ENCODE assay signal across 21 cellular contexts in the genomic region with DNA sequence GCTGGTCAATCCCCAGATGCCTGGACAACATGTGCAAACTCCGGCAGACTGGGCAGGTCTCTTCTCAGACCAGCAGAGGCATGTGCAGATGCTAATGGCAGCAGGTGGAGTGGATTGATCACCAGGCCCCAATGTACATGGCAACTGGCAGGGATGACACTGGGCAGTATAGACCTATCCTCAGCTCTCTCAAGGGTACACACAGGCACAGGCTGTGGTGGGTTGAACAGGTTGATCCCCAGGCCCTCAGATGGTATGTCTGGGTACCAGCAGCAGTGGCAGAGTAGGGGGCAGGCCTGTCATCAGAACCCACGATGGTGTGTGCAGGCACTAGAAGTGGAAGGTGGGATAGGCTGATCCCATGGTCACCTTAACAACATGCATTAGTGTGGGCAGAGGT.
A peak's percentile ranks its signal among the peaks of the same experiment; 100 is the strongest.
DNase-seq lines count a peak whose midpoint lies in the region; ATAC-seq, FAIRE-seq and TF ChIP-seq lines count a peak whose summit lies in the region.
"Had no signal": no experiment of that assay in that cellular context is flagged by ENCODE, and none has a peak within 500 bp of the region (broad histone marks: within the 10 kb centered on the region; RNA-seq: fewer than 3 reads in every experiment).

No MANE protein-coding gene starts in this region.

- no peak overlapping the region for H3K4me3 ChIP-seq in bronchial epithelial cell (ENCODE audit: low read depth, low read length)
- H3K4me3 ChIP-seq: BLaER1 treated with 17β-estradiol and CSF1 and Interleukin-3, amounts not matched to agents 10 nM and 100 nM; GM23248 had no signal

- intact Hi-C loops in CD4-positive, alpha-beta T cell (cut with DNase I, micrococcal nuclease), result loop anchor here in 1 of 2 experiments (10.0 kb wide), 1 partner anchor 71 kb away; no protein-coding TSS in a partner anchor

- TF ChIP-seq CTCF in CD4-positive, alpha-beta T cell (IDR thresholded peaks at IDR 0.05), result no peak
- TF ChIP-seq CTCF in GM13976 (IDR thresholded peaks at IDR 0.05; ENCODE audit: borderline replicate concordance, control extremely low read depth, extremely low read depth, insufficient read depth, missing control alignments), result no peak
- TF ChIP-seq CTCF in bronchial epithelial cell (IDR thresholded peaks at IDR 0.05; ENCODE audit: insufficient read depth, low read length, severe bottlenecking), result no peak

- peaks cover 73% of the 10 kb centered on the region for H3K36me3 Mint-ChIP-seq in CD4-positive, alpha-beta T cell (ENCODE audit: low read depth)
- peaks cover 68 to 91% of the 10 kb centered on the region in 2 donors for H3K36me3 Mint-ChIP-seq in stimulated activated naive B cell treated with anti-CD40 and anti-IgM and Interleukin-4, amounts not matched to agents 10 μg/mL and 1 μg/mL and 100 μg/mL, for 72 hours

- peak overlapping the region; percentile 49 for H3K27ac Mint-ChIP-seq in CD4-positive, alpha-beta T cell
- peak overlapping the region; percentile 72 for H3K27ac Mint-ChIP-seq in stimulated activated naive B cell treated with anti-CD40 and anti-IgM and Interleukin-4, amounts not matched to agents 10 μg/mL and 1 μg/mL and 100 μg/mL, for 72 hours

- no peak for ATAC-seq in CD4-positive, alpha-beta T cell (ENCODE audit: poor library complexity)
- no peak for ATAC-seq in stimulated activated naive B cell treated with anti-CD40 and anti-IgM and Interleukin-4, amounts not matched to agents 10 μg/mL and 1 μg/mL and 100 μg/mL, for 72 hours (replicated peaks)

- H3K27me3 ChIP-seq in CD4-positive, alpha-beta T cell (ENCODE audit: control insufficient read depth, insufficient read depth, low read length), result no peaks in the 10 kb centered on the region
- no peaks in the 10 kb centered on the region for H3K27me3 ChIP-seq in bronchial epithelial cell (ENCODE audit: control insufficient read depth, insufficient read depth, low read length)
- H3K27me3 ChIP-seq: BLaER1 treated with 17β-estradiol and CSF1 and Interleukin-3, amounts not matched to agents 10 nM and 100 nM had no signal

- H3K9me3 ChIP-seq in CD4-positive, alpha-beta T cell (ENCODE audit: control insufficient read depth, low read length), result peaks cover 11% of the 10 kb centered on the region

- in situ Hi-C loops in GM13976 (cut with MboI; ENCODE audit: low sequenced_read_pairs, unreplicated experiment), result no loop called here

- POLR2A ChIA-PET in CD4-positive, alpha-beta T cell (lab: Charles Lee), result no interaction called here

- H3K27me3 Mint-ChIP-seq in CD4-positive, alpha-beta T cell, result no peaks in the 10 kb centered on the region
- H3K27me3 Mint-ChIP-seq in stimulated activated naive B cell treated with anti-CD40 and anti-IgM and Interleukin-4, amounts not matched to agents 10 μg/mL and 1 μg/mL and 100 μg/mL, for 72 hours, result no peaks in the 10 kb centered on the region

- DNase-seq in CD4-positive, alpha-beta T cell, result no peak
- DNase-seq in GM13976 (ENCODE audit: low spot score) (peak; percentile 10), bronchial epithelial cell (ENCODE audit: low read depth) (no peak), NCI-H2107 (lab: John Stamatoyannopoulos, UW) (no peak), NCI-H2029 (lab: John Stamatoyannopoulos, UW) (no peak), NCI-H1105 (lab: John Stamatoyannopoulos, UW) (no peak)
- DNase-seq in stimulated activated naive B cell treated with anti-CD40 and anti-IgM and Interleukin-4, amounts not matched to agents 10 μg/mL and 1 μg/mL and 100 μg/mL, for 72 hours, result no peak
- DNase-seq: Caco-2, GM23248, HCEC 1CT, KBM-7, MV-4-11, NCI-H1417, NCI-H187 treated with DMSO at 0.1 percent for 48 hours, NCI-H345, NCI-H526, PC-3, RPMI8226, SHP77 treated with DMSO at 0.1 percent for 48 hours had no signal

- H3K4me1 Mint-ChIP-seq in CD4-positive, alpha-beta T cell (ENCODE audit: low read depth), result peaks cover 68% of the 10 kb centered on the region
- peaks cover 7 to 13% of the 10 kb centered on the region in 2 donors for H3K4me1 Mint-ChIP-seq in stimulated activated naive B cell treated with anti-CD40 and anti-IgM and Interleukin-4, amounts not matched to agents 10 μg/mL and 1 μg/mL and 100 μg/mL, for 72 hours

- CTCF ChIA-PET in CD4-positive, alpha-beta T cell (lab: Charles Lee), result no interaction called here

- no peak overlapping the region for H3K27ac ChIP-seq in CD4-positive, alpha-beta T cell (ENCODE audit: low read depth, low read length)
- H3K27ac ChIP-seq: BLaER1 treated with 17β-estradiol and CSF1 and Interleukin-3, amounts not matched to agents 10 nM and 100 nM; GM23248 had no signal

- H3K9me3 Mint-ChIP-seq in CD4-positive, alpha-beta T cell, result peaks cover 13% of the 10 kb centered on the region
- peaks cover 26 to 38% of the 10 kb centered on the region in 2 donors for H3K9me3 Mint-ChIP-seq in stimulated activated naive B cell treated with anti-CD40 and anti-IgM and Interleukin-4, amounts not matched to agents 10 μg/mL and 1 μg/mL and 100 μg/mL, for 72 hours

- no peaks in the 10 kb centered on the region for H3K36me3 ChIP-seq in bronchial epithelial cell (ENCODE audit: control insufficient read depth, insufficient read depth, low read length)

- H3K4me3 Mint-ChIP-seq in CD4-positive, alpha-beta T cell, result no peak overlapping the region
- H3K4me3 Mint-ChIP-seq in stimulated activated naive B cell treated with anti-CD40 and anti-IgM and Interleukin-4, amounts not matched to agents 10 μg/mL and 1 μg/mL and 100 μg/mL, for 72 hours, result no peak overlapping the region

- FAIRE-seq in bronchial epithelial cell (lab: Jason Lieb, UNC), result peak; percentile 73
- FAIRE-seq: G401.6 had no signal
